In the genomic region with DNA sequence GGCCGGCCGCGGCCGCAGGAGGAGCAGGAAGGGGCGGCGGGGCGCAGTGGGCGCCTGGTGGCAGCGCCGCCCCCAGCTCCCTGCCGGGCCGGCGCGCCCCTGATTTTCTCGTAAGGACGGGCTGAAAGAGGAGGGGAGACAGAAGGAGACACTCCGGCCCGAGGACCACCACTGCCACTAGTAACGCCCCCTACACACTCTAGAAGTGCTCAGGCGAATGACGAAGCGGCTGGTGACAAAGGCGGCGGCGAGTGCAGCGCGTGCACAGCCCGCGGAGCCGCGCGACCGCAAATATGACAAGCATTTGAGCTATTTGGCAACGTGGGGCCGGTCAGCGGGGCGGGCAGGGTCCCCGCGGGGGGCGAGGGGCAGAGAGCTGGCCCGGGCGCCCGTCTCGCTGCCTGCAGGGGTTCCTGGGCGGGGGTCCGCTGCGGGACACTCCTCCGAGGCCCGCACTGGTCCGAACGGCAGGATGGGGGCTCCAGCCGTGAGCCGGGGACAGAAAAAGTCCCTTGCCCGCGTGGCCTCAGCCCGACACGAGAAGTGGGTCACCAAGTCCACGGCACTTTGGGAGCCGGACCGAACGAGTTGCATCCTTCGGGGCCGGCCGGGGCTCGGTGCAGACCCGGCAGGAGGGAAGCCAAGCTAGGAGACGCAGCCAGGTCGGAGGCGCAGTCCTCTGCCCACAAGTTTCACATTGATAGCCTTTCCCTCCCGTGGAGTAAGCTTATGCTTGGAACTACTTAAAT, we compare ENCODE assay signal across 8 cellular contexts. TPM values are rescaled to one million over a fixed set of nuclear protein-coding genes. Genes with fewer than 3 reads are reported as not detected.
DNase-seq lines count a peak whose midpoint lies in the region; ATAC-seq, FAIRE-seq and TF ChIP-seq lines count a peak whose summit lies in the region.

No MANE protein-coding gene starts in this region.

- H2BK5ac ChIP-seq in neuronal stem cell (ENCODE audit: low read length), result peak overlapping the region; percentile 96

- peak; percentile 48 for ATAC-seq in GM21447 (IDR thresholded peaks at IDR 0.05; ENCODE audit: unreplicated experiment)

- H4K91ac ChIP-seq in neuronal stem cell (ENCODE audit: low read depth, low read length, poor library complexity), result peak overlapping the region; percentile 50

- H3K27ac ChIP-seq in neuronal stem cell (replicated peaks; ENCODE audit: low read length), result peak overlapping the region; percentile 98
- H3K27ac ChIP-seq in vagina, result peak overlapping the region; percentile 100

- H2AK5ac ChIP-seq in neuronal stem cell (ENCODE audit: low read depth, low read length), result peak overlapping the region; percentile 70

- peaks cover 59% of the 10 kb centered on the region for H3K4me1 Mint-ChIP-seq in activated T-helper 2 cell treated with anti-CD3 and anti-CD28 coated beads, Interferon-gamma antibody, Interleukin-2, Interleukin-4, amounts not matched to agents 10 μg/mL and 5 μg/mL and 100 μg/mL, durations not matched to agents 14 hours and 24 hours and 36 hours (ENCODE audit: low read depth)

- no peak for FAIRE-seq in D721Med (lab: Jason Lieb, UNC)

- H3K4me3 ChIP-seq in fibroblast of mammary gland (ENCODE audit: control insufficient read depth, low read depth, low read length) (peak overlapping the region; percentile 61), neuronal stem cell (ENCODE audit: low read length in 2 of 2) (peak overlapping the region; percentile 74 to 83), vagina (peak overlapping the region; percentile 74 to 92)

- H3K4me2 ChIP-seq in neuronal stem cell (ENCODE audit: insufficient read depth, low read length, poor library complexity, severe bottlenecking), result peak overlapping the region; percentile 88

- H3K23ac ChIP-seq in neuronal stem cell (ENCODE audit: low read depth, low read length, poor library complexity), result peak overlapping the region; percentile 75

- H3K9ac ChIP-seq in neuronal stem cell (ENCODE audit: low read depth, low read length, poor library complexity), result peak overlapping the region; percentile 96

- peak overlapping the region; percentile 48 for H2BK12ac ChIP-seq in neuronal stem cell (ENCODE audit: low read length)

- H4K8ac ChIP-seq in neuronal stem cell (ENCODE audit: low read depth, low read length), result no peak overlapping the region

- peak overlapping the region; percentile 93 for H2BK15ac ChIP-seq in neuronal stem cell (ENCODE audit: low read length)

- H3K36me3 Mint-ChIP-seq in activated T-helper 2 cell treated with anti-CD3 and anti-CD28 coated beads, Interferon-gamma antibody, Interleukin-2, Interleukin-4, amounts not matched to agents 10 μg/mL and 5 μg/mL and 100 μg/mL, durations not matched to agents 14 hours and 24 hours and 36 hours (ENCODE audit: low read depth), result peaks cover 3% of the 10 kb centered on the region

- peak overlapping the region; percentile 84 for H3K27ac Mint-ChIP-seq in activated T-helper 2 cell treated with anti-CD3 and anti-CD28 coated beads, Interferon-gamma antibody, Interleukin-2, Interleukin-4, amounts not matched to agents 10 μg/mL and 5 μg/mL and 100 μg/mL, durations not matched to agents 14 hours and 24 hours and 36 hours

- peak; percentile 85 to 88 for TF ChIP-seq POLR2A in vagina (IDR thresholded peaks at IDR 0.05)

- DNase-seq in D721Med (ENCODE audit: insufficient read length, low spot score), result peak; percentile 31
- peak in 68 of 76 experiments; percentile 10 to 82 (median 62) for DNase-seq in HUDEP-2 (lab: John Stamatoyannopoulos, UW; ENCODE audit: unreplicated experiment in 76 of 76)
- peak; percentile 84 for DNase-seq in RPMI7951 (ENCODE audit: low read depth)
- DNase-seq in activated T-helper 2 cell treated with anti-CD3 and anti-CD28 coated beads, Interferon-gamma antibody, Interleukin-2, Interleukin-4, amounts not matched to agents 10 μg/mL and 5 μg/mL and 100 μg/mL, durations not matched to agents 14 hours and 24 hours and 36 hours (ENCODE audit: low spot score), result peak; percentile 52
- DNase-seq in fibroblast of mammary gland (ENCODE audit: low read depth), result peak; percentile 70
- DNase-seq in neuronal stem cell (ENCODE audit: low spot score), result peak; percentile 89
- DNase-seq in vagina (ENCODE audit: extremely low spot score in 2 of 2), result no peak

- no peak overlapping the region for H3K4ac ChIP-seq in neuronal stem cell (ENCODE audit: low read length)

- H2BK120ac ChIP-seq in neuronal stem cell (ENCODE audit: low read depth, low read length), result peak overlapping the region; percentile 73

- H3K9me3 ChIP-seq in neuronal stem cell (replicated peaks in 1 of 2; ENCODE audit: control insufficient read depth in 2 of 2, insufficient read depth in 1 of 2, low read depth in 1 of 2, low read length in 2 of 2) (no peaks in the 10 kb centered on the region), vagina (no peaks in the 10 kb centered on the region)

- peak overlapping the region; percentile 93 for H2AFZ ChIP-seq in neuronal stem cell (ENCODE audit: low read length)

- H3K14ac ChIP-seq in neuronal stem cell (ENCODE audit: low read length), result peak overlapping the region; percentile 83

- no peak for TF ChIP-seq CTCF in D721Med (IDR thresholded peaks at IDR 0.05; ENCODE audit: insufficient read depth, missing control alignments)
- no peak for TF ChIP-seq CTCF in fibroblast of mammary gland (conservative IDR thresholded peaks at IDR 0.05; ENCODE audit: control insufficient read depth, insufficient read depth, low read depth, low read length)
- peak in 1 of 3 experiments; percentile 24 for TF ChIP-seq CTCF in vagina (IDR thresholded peaks at IDR 0.05)

- H3K4me1 ChIP-seq in neuronal stem cell (ENCODE audit: control insufficient read depth in 2 of 2, insufficient read depth in 1 of 2, low read depth in 1 of 2, low read length in 2 of 2) (peaks cover 13 to 38% of the 10 kb centered on the region in 2 donors), vagina (peaks cover 49% of the 10 kb centered on the region)

- H3K27me3 ChIP-seq in neuronal stem cell (ENCODE audit: control insufficient read depth in 3 of 3, insufficient read depth in 3 of 3, low read depth in 1 of 3, low read length in 3 of 3), result no peaks in the 10 kb centered on the region
- H3K27me3 ChIP-seq in vagina, result no peaks in the 10 kb centered on the region

- intact Hi-C loops in activated T-helper 2 cell treated with anti-CD3 and anti-CD28 coated beads, Interferon-gamma antibody, Interleukin-2, Interleukin-4, amounts not matched to agents 10 μg/mL and 5 μg/mL and 100 μg/mL, durations not matched to agents 14 hours and 24 hours and 36 hours (cut with micrococcal nuclease), result loop anchor here (5.0 to 10.0 kb wide), 2 partner anchors 329 to 442 kb away; no protein-coding TSS in a partner anchor
- intact Hi-C loops in vagina (cut with DNase I), result loop anchor here (5.0 kb wide), 2 partner anchors 98 to 113 kb away; no protein-coding TSS in a partner anchor

- H3K36me3 ChIP-seq in neuronal stem cell (replicated peaks in 1 of 2; ENCODE audit: control insufficient read depth in 2 of 2, insufficient read depth in 2 of 2, low read length in 2 of 2) (no peaks in the 10 kb centered on the region), vagina (no peaks in the 10 kb centered on the region)

- no peaks in the 10 kb centered on the region for H3K79me1 ChIP-seq in neuronal stem cell (ENCODE audit: low read depth, low read length)

- WGBS in neuronal stem cell (ENCODE audit: extremely low coverage in 2 of 2, insufficient read length in 2 of 2, insufficient replicate concordance in 1 of 2), 2 donors, result no CpG with 5 or more reads among the region's 70 CpGs

- peak overlapping the region; percentile 99 for H3K18ac ChIP-seq in neuronal stem cell (ENCODE audit: low read length)

- no peaks in the 10 kb centered on the region for H3K27me3 Mint-ChIP-seq in activated T-helper 2 cell treated with anti-CD3 and anti-CD28 coated beads, Interferon-gamma antibody, Interleukin-2, Interleukin-4, amounts not matched to agents 10 μg/mL and 5 μg/mL and 100 μg/mL, durations not matched to agents 14 hours and 24 hours and 36 hours (ENCODE audit: low read depth)

- H3K4me3 Mint-ChIP-seq in activated T-helper 2 cell treated with anti-CD3 and anti-CD28 coated beads, Interferon-gamma antibody, Interleukin-2, Interleukin-4, amounts not matched to agents 10 μg/mL and 5 μg/mL and 100 μg/mL, durations not matched to agents 14 hours and 24 hours and 36 hours (ENCODE audit: low read depth), result peak overlapping the region; percentile 78

- H3K9me3 Mint-ChIP-seq in activated T-helper 2 cell treated with anti-CD3 and anti-CD28 coated beads, Interferon-gamma antibody, Interleukin-2, Interleukin-4, amounts not matched to agents 10 μg/mL and 5 μg/mL and 100 μg/mL, durations not matched to agents 14 hours and 24 hours and 36 hours, result no peaks in the 10 kb centered on the region

RNA-seq across cellular contexts. Expression of gene SERTAD2, which starts 0.5 kb away (rescaled TPM):
- 4.9 and 5.0 TPM in 2 replicates for total RNA-seq in RPMI7951 (2014; rRNA removed; shearing (Covaris generic))
- 29.2 and 31.0 TPM in 2 replicates for total RNA-seq in activated T-helper 2 cell treated with anti-CD3 and anti-CD28 coated beads, Interferon-gamma antibody, Interleukin-2, Interleukin-4, amounts not matched to agents 10 μg/mL and 5 μg/mL and 100 μg/mL, durations not matched to agents 14 hours and 24 hours and 36 hours
- polyA plus RNA-seq in neuronal stem cell (2013, experiment 1 of 2), result 20.0 TPM
- 19.5 TPM for polyA plus RNA-seq in neuronal stem cell (2013, experiment 2 of 2)
- 19.2 TPM for total RNA-seq in vagina

Comparison
In these comparisons a context has a peak if more than half of its experiments do, and no peak if none do; other contexts are left out.
1. DNase-seq: peak in D721Med (single experiment), HUDEP-2 (68 of 76), RPMI7951 (single experiment), activated T-helper 2 cell treated with anti-CD3 and anti-CD28 coated beads, Interferon-gamma antibody, Interleukin-2, Interleukin-4, amounts not matched to agents 10 μg/mL and 5 μg/mL and 100 μg/mL, durations not matched to agents 14 hours and 24 hours and 36 hours (single experiment), fibroblast of mammary gland (single experiment) and neuronal stem cell (single experiment); none in vagina (0 of 2).
2. Peak in every context shown above with its lines, with median percentiles within 50 percentile points of each other: H3K4me3 ChIP-seq.